Comparison of ENCODE assay signal across 1 cellular context in the genomic region with DNA sequence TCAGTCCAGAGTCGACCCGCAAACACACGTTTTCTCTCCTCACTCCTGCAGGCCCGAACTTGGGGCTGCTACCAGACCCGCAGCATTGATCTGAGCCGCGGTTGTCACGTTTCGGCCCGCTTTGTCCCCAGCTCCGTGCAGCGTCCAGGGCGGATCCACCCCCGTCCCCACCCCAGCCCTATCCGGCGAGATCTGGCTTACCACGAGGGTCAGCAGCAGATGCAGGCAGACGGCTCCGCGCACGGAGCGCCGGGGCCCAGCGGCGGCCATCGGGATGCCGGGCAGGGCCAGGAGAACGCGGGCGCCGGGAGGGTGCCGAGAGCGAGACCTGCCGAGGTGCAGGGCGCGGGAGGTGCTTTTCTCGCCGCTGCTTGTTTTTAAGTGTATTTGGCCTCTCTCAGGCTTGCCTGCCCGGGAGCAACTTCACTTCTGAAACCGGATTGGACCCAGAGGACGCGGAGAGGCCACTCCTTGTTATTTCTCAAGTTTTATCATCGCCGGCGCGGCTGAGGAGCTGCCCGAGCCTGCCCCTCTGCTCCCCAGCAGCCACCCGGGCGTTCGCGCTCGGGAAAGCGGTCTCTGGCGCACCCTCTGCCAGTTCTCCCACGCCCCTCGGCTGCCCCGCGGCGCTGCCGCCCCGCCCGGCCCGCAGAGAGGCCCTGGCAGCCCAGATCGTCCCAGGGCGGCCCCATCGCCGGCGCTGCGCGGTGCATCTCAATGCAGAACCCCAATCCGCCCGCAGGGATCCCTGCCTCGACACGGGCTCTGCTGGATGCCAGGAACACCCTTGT.
TF ChIP-seq lines count a peak whose summit lies in the region.

A gene (minus strand): TSS at position 352 of the 791 bp plus-strand sequence. CDS start 82 bp downstream, at position 270.

TF ChIP-seq in K562, 482 proteins besides CTCF, POLR2A, EP300 and RAD21 (continued from another document):
- TF ChIP-seq, protein P1, sequence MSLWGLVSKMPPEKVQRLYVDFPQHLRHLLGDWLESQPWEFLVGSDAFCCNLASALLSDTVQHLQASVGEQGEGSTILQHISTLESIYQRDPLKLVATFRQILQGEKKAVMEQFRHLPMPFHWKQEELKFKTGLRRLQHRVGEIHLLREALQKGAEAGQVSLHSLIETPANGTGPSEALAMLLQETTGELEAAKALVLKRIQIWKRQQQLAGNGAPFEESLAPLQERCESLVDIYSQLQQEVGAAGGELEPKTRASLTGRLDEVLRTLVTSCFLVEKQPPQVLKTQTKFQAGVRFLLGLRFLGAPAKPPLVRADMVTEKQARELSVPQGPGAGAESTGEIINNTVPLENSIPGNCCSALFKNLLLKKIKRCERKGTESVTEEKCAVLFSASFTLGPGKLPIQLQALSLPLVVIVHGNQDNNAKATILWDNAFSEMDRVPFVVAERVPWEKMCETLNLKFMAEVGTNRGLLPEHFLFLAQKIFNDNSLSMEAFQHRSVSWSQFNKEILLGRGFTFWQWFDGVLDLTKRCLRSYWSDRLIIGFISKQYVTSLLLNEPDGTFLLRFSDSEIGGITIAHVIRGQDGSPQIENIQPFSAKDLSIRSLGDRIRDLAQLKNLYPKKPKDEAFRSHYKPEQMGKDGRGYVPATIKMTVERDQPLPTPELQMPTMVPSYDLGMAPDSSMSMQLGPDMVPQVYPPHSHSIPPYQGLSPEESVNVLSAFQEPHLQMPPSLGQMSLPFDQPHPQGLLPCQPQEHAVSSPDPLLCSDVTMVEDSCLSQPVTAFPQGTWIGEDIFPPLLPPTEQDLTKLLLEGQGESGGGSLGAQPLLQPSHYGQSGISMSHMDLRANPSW (CRISPR knock-in tag; IDR thresholded peaks at IDR 0.05) = no peak
- TF ChIP-seq TBP (optimal IDR thresholded peaks at IDR 0.05; ENCODE audit: low read depth, low read length) = no peak
- no peak for TF ChIP-seq ZNF232 (CRISPR knock-in tag; IDR thresholded peaks at IDR 0.05)
